8 cellular contexts compared by ENCODE assay signal in genomic region chr1:206979379-206980043, GRCh38. TPM values are rescaled to one million over a fixed set of nuclear protein-coding genes. Genes with fewer than 3 reads are reported as not detected.
DNase-seq lines count a peak whose midpoint lies in the region; ATAC-seq and TF ChIP-seq lines count a peak whose summit lies in the region.

No MANE protein-coding gene starts in this region.

- ATAC-seq in WTC11 (peak; percentile 79), lower lobe of right lung (peak; percentile 59 to 72), GM19467 (IDR thresholded peaks at IDR 0.05; ENCODE audit: unreplicated experiment) (no peak)
- ATAC-seq in natural killer cell treated with Interleukin-12 subunit alpha and Interleukin-12 subunit beta and Interleukin-15 and Interleukin-18, amount 100 ng/mL, for 72 hours = no peak

- H3K27me3 Mint-ChIP-seq in Caco-2 (ENCODE audit: insufficient read depth, unreplicated experiment) (no peaks in the 10 kb centered on the region), WTC11 (ENCODE audit: low read depth) (peaks cover 21% of the 10 kb centered on the region)
- peaks cover 7 to 14% of the 10 kb centered on the region in 2 donors for H3K27me3 Mint-ChIP-seq in natural killer cell treated with Interleukin-12 subunit alpha and Interleukin-12 subunit beta and Interleukin-15 and Interleukin-18, amount 100 ng/mL, for 72 hours

- no peaks in the 10 kb centered on the region for H3K36me3 Mint-ChIP-seq in Caco-2 (ENCODE audit: insufficient read depth, unreplicated experiment)
- no peaks in the 10 kb centered on the region for H3K36me3 Mint-ChIP-seq in WTC11
- no peaks in the 10 kb centered on the region for H3K36me3 Mint-ChIP-seq in natural killer cell treated with Interleukin-12 subunit alpha and Interleukin-12 subunit beta and Interleukin-15 and Interleukin-18, amount 100 ng/mL, for 72 hours

- H3K36me3 ChIP-seq in Caco-2 (ENCODE audit: control insufficient read depth, insufficient read depth, low read length) (no peaks in the 10 kb centered on the region), lower lobe of right lung (no peaks in the 10 kb centered on the region)

- H3K27me3 ChIP-seq in Caco-2 (replicated peaks; ENCODE audit: control insufficient read depth, insufficient read depth, low read length) (no peaks in the 10 kb centered on the region), lower lobe of right lung (ENCODE audit: low read depth) (no peaks in the 10 kb centered on the region)

- DNase-seq in Caco-2 (peak in 1 of 2 experiments; percentile 50), HPDE6-E6E7 (ENCODE audit: extremely low spot score) (peak; percentile 40), WTC11 (ENCODE audit: low spot score) (no peak), lower lobe of right lung (no peak), NCI-H510A (lab: John Stamatoyannopoulos, UW) (no peak)
- DNase-seq in effector CD8-positive, alpha-beta T cell (lab: John Stamatoyannopoulos, UW) = no peak
- no peak for DNase-seq in natural killer cell treated with Interleukin-12 subunit alpha and Interleukin-12 subunit beta and Interleukin-15 and Interleukin-18, amount 100 ng/mL, for 72 hours (ENCODE audit: low spot score)

- CTCF ChIA-PET in Caco-2 (lab: Charles Lee) = interaction anchor here (0.6 to 4.7 kb wide), 11 partner anchors 18 to 206 kb away, joined by 3 to 51 read pairs (median 4); partner anchors contain the start of gene PIGR
- CTCF ChIA-PET in WTC11 (lab: Charles Lee) = interaction anchor here (0.5 to 5.5 kb wide), 19 partner anchors 10 to 344 kb away, joined by 3 to 87 read pairs (median 4); partner anchors contain the start of genes C1orf116, DYRK3, FCAMR and PFKFB2

- H3K4me1 ChIP-seq in Caco-2 (peaks cover 22% of the 10 kb centered on the region), lower lobe of right lung (no peaks in the 10 kb centered on the region)

- H3K9me3 ChIP-seq in Caco-2 (no peaks in the 10 kb centered on the region), lower lobe of right lung (no peaks in the 10 kb centered on the region)

- peaks cover 24% of the 10 kb centered on the region for H3K4me1 Mint-ChIP-seq in Caco-2 (ENCODE audit: low read depth, unreplicated experiment)
- peaks cover 21% of the 10 kb centered on the region for H3K4me1 Mint-ChIP-seq in WTC11
- no peaks in the 10 kb centered on the region for H3K4me1 Mint-ChIP-seq in natural killer cell treated with Interleukin-12 subunit alpha and Interleukin-12 subunit beta and Interleukin-15 and Interleukin-18, amount 100 ng/mL, for 72 hours (ENCODE audit: low read depth in 2 of 2)

- intact Hi-C loops in Caco-2 (cut with micrococcal nuclease; ENCODE audit: unreplicated experiment) = loop anchor here (1.0 to 5.0 kb wide), 2 partner anchors 44 to 518 kb away; partner anchors contain the start of gene CR1
- intact Hi-C loops in lower lobe of right lung (cut with DNase I) = no loop called here

- no peak overlapping the region for H3K27ac Mint-ChIP-seq in Caco-2 (ENCODE audit: unreplicated experiment)
- no peak overlapping the region for H3K27ac Mint-ChIP-seq in WTC11
- H3K27ac Mint-ChIP-seq in natural killer cell treated with Interleukin-12 subunit alpha and Interleukin-12 subunit beta and Interleukin-15 and Interleukin-18, amount 100 ng/mL, for 72 hours = no peak overlapping the region

- H3K4me3 ChIP-seq in Caco-2 (ENCODE audit: low read depth, low read length) = no peak overlapping the region
- no peak overlapping the region for H3K4me3 ChIP-seq in lower lobe of right lung

- no peaks in the 10 kb centered on the region for H3K9me3 Mint-ChIP-seq in Caco-2 (ENCODE audit: unreplicated experiment)
- H3K9me3 Mint-ChIP-seq in WTC11 = no peaks in the 10 kb centered on the region
- no peaks in the 10 kb centered on the region for H3K9me3 Mint-ChIP-seq in natural killer cell treated with Interleukin-12 subunit alpha and Interleukin-12 subunit beta and Interleukin-15 and Interleukin-18, amount 100 ng/mL, for 72 hours

- H3K4me3 Mint-ChIP-seq in Caco-2 (ENCODE audit: unreplicated experiment) (no peak overlapping the region), WTC11 (no peak overlapping the region)
- no peak overlapping the region for H3K4me3 Mint-ChIP-seq in natural killer cell treated with Interleukin-12 subunit alpha and Interleukin-12 subunit beta and Interleukin-15 and Interleukin-18, amount 100 ng/mL, for 72 hours

- H3K27ac ChIP-seq in lower lobe of right lung = no peak overlapping the region

- no TSS peak for BruUV-seq in Caco-2 (replicated peaks; lab: Mats Ljungman, UMichigan)

- TF ChIP-seq CTCF in Caco-2 (IDR thresholded peaks at IDR 0.05; ENCODE audit: insufficient read depth in 1 of 2, low read depth in 1 of 2, low read length in 1 of 2, severe bottlenecking in 1 of 2, unreplicated experiment in 1 of 2) (peak; percentile 61 to 82), WTC11 (IDR thresholded peaks at IDR 0.05) (peak; percentile 19; the same call in 1 of the 2 replicates), lower lobe of right lung (IDR thresholded peaks at IDR 0.05) (peak; percentile 44)

- POLR2A ChIA-PET in Caco-2 (lab: Charles Lee) (no interaction called here), WTC11 (lab: Charles Lee) (interaction anchor here (1.2 kb wide), 1 partner anchor 53 kb away, joined by 3 read pairs; the partner anchor contains the start of gene C1orf116)

TF ChIP-seq in WTC11, 78 proteins besides CTCF, POLR2A, EP300 and RAD21 (continues in another document):
- TF ChIP-seq ZBTB43 (CRISPR knock-in tag; IDR thresholded peaks at IDR 0.05) (no peak), RORB (CRISPR knock-in tag; IDR thresholded peaks at IDR 0.05) (no peak), CBFB (CRISPR knock-in tag; IDR thresholded peaks at IDR 0.05; ENCODE audit: low read depth) (no peak), HMGA2 (CRISPR knock-in tag; IDR thresholded peaks at IDR 0.05) (no peak), SOX15 (CRISPR knock-in tag; IDR thresholded peaks at IDR 0.05) (no peak), ZNF512 (CRISPR knock-in tag; IDR thresholded peaks at IDR 0.05; ENCODE audit: borderline replicate concordance) (no peak), AR (CRISPR knock-in tag; IDR thresholded peaks at IDR 0.05) (no peak)

RNA-seq across cellular contexts. Expression of gene FCAMR, which starts 9.3 kb away (rescaled TPM):
- total RNA-seq in Caco-2 (2022) (0.18 TPM in 1 of 2 replicates, not detected in the other), WTC11 (2021) (not detected in 3 replicates), lower lobe of right lung (not detected)
- not detected for total RNA-seq in natural killer cell treated with Interleukin-12 subunit alpha and Interleukin-12 subunit beta and Interleukin-15 and Interleukin-18, amount 100 ng/mL, for 72 hours

RNA-seq across cellular contexts. Expression of gene PIGR, which starts 33.2 kb away (rescaled TPM):
- total RNA-seq in Caco-2 (2022) = not detected in 2 replicates
- total RNA-seq in WTC11 (2021) = 1.8 to 2.2 TPM (median 1.9 TPM) in 3 replicates
- 813 TPM for total RNA-seq in lower lobe of right lung
- total RNA-seq in natural killer cell treated with Interleukin-12 subunit alpha and Interleukin-12 subunit beta and Interleukin-15 and Interleukin-18, amount 100 ng/mL, for 72 hours = under 1 TPM in 1 of 2 donors, not detected in 1; 0.08 TPM

RNA-seq across cellular contexts. Expression of gene C1orf116, which starts 53.0 kb away (rescaled TPM):
- total RNA-seq in Caco-2 (2022) (8.7 and 10.4 TPM in 2 replicates), WTC11 (2021) (2.3 to 2.7 TPM (median 2.4 TPM) in 3 replicates), lower lobe of right lung (123 TPM)
- total RNA-seq in natural killer cell treated with Interleukin-12 subunit alpha and Interleukin-12 subunit beta and Interleukin-15 and Interleukin-18, amount 100 ng/mL, for 72 hours = not detected

RNA-seq across cellular contexts. Expression of gene FCMR, which starts 57.8 kb away (rescaled TPM):
- not detected in 2 replicates for total RNA-seq in Caco-2 (2022)
- total RNA-seq in WTC11 (2021) = 0.37 to 1.0 TPM (median 0.71 TPM) in 3 replicates
- 6.8 TPM for total RNA-seq in lower lobe of right lung
- total RNA-seq in natural killer cell treated with Interleukin-12 subunit alpha and Interleukin-12 subunit beta and Interleukin-15 and Interleukin-18, amount 100 ng/mL, for 72 hours = 1 to 10 TPM; 4.1 to 6.8 TPM

Comparison
In these comparisons a context has a peak if more than half of its experiments do, and no peak if none do; other contexts are left out.
1. CTCF ChIP-seq: peak in every context shown above with its lines; median percentile 72 in Caco-2; 44 in lower lobe of right lung; 19 in WTC11.
2. ATAC-seq: peak in WTC11 (single experiment) and lower lobe of right lung (2 of 2); none in GM19467 (single experiment) and natural killer cell treated with Interleukin-12 subunit alpha and Interleukin-12 subunit beta and Interleukin-15 and Interleukin-18, amount 100 ng/mL, for 72 hours (0 of 2).
3. RNA of gene PIGR, which starts 33.2 kb away (total RNA-seq): 813 TPM in lower lobe of right lung (single experiment); 1.8 to 2.2 TPM in WTC11, 0.08 TPM in natural killer cell treated with Interleukin-12 subunit alpha and Interleukin-12 subunit beta and Interleukin-15 and Interleukin-18, amount 100 ng/mL, for 72 hours and not detected in Caco-2; every median in the first group is over 100 times any median in the second.
4. RNA of gene C1orf116, which starts 53.0 kb away (total RNA-seq): 123 TPM in lower lobe of right lung (single experiment); 8.7 to 10.4 TPM in Caco-2, 2.3 to 2.7 TPM in WTC11 and not detected in natural killer cell treated with Interleukin-12 subunit alpha and Interleukin-12 subunit beta and Interleukin-15 and Interleukin-18, amount 100 ng/mL, for 72 hours; every median in the first group is over 10 times any median in the second.